Comparison of ENCODE assay signal across 22 cellular contexts in the genomic region with DNA sequence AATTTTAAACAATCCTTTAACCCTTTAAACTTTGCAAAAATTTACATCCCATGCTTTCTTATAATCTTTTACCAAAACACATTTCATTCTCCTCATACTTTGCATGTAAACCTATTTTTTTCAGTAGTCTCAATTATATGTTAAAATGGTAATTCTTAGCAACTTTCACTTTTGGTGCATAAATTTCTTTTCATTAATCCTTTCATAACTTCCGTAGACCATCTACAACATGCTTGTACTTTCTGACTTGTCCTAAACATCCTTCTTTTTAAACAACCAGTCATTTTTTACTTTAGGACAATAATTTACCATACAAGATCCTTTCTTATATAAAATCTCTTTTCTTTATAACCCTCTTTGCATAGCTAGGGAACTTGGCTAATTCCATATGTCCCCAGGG. TPM values are rescaled to one million over a fixed set of nuclear protein-coding genes. Genes with fewer than 3 reads are reported as not detected.
A peak's percentile ranks its signal among the peaks of the same experiment; 100 is the strongest.
DNase-seq lines count a peak whose midpoint lies in the region; ATAC-seq and TF ChIP-seq lines count a peak whose summit lies in the region.
"Had no signal": no experiment of that assay in that cellular context is flagged by ENCODE, and none has a peak within 500 bp of the region (broad histone marks: within the 10 kb centered on the region; RNA-seq: fewer than 3 reads in every experiment).

No MANE protein-coding gene starts in this region.

- TF ChIP-seq CTCF in MCF 10A (IDR thresholded peaks at IDR 0.05; ENCODE audit: unreplicated experiment), result no peak
- TF ChIP-seq CTCF in breast epithelium (IDR thresholded peaks at IDR 0.05), result no peak
- no peak for TF ChIP-seq CTCF in astrocyte of the spinal cord (IDR thresholded peaks at IDR 0.05; ENCODE audit: low read depth, low read length)

- DNase-seq in MCF 10A (ENCODE audit: unreplicated experiment) (peak; percentile 41), breast epithelium (ENCODE audit: low spot score in 2 of 2) (no peak), Kasumi-1 (lab: John Stamatoyannopoulos, UW) (peak; percentile 31 to 42), astrocyte of the spinal cord (ENCODE audit: low read depth, low spot score) (peak; percentile 20), HAP-1 (ENCODE audit: low spot score in 2 of 2) (no peak)
- DNase-seq: activated CD4-positive, alpha-beta T cell treated with anti-CD3 and anti-CD28 coated beads, Interleukin-2, amount 50 U/mL, for 4 hours; AML-193; amygdala; effector memory CD4-positive, alpha-beta T cell; GF-D8; GOT3; head of caudate nucleus; immature natural killer cell; lower lobe of right lung; ovary; stimulated activated naive CD4-positive, alpha-beta T cell; T-helper 2 cell; WERI-Rb-1 had no signal

- peaks cover 3% of the 10 kb centered on the region for H3K9me3 Mint-ChIP-seq in MCF 10A (ENCODE audit: unreplicated experiment)
- H3K9me3 Mint-ChIP-seq in stimulated activated memory B cell treated with anti-CD40 and anti-IgM and Interleukin-4, amounts not matched to agents 10 μg/mL and 1 μg/mL and 100 μg/mL, for 72 hours, result peaks cover 4% of the 10 kb centered on the region

- no peaks in the 10 kb centered on the region for H3K27me3 Mint-ChIP-seq in MCF 10A (ENCODE audit: insufficient read depth, unreplicated experiment)
- no peaks in the 10 kb centered on the region for H3K27me3 Mint-ChIP-seq in stimulated activated memory B cell treated with anti-CD40 and anti-IgM and Interleukin-4, amounts not matched to agents 10 μg/mL and 1 μg/mL and 100 μg/mL, for 72 hours

- no peak overlapping the region for H3K27ac ChIP-seq in breast epithelium
- H3K27ac ChIP-seq: lower lobe of right lung, ovary, SJSA1, WERI-Rb-1 had no signal

- intact Hi-C loops in MCF 10A (cut with micrococcal nuclease), result no loop called here
- intact Hi-C loops in breast epithelium (cut with DNase I; ENCODE audit: low total_unique reads), result no loop called here

- H3K27me3 ChIP-seq in breast epithelium (no peaks in the 10 kb centered on the region), HAP-1 (ENCODE audit: low read depth) (no peaks in the 10 kb centered on the region)
- H3K27me3 ChIP-seq: ovary, SJSA1 had no signal

- H3K4me1 Mint-ChIP-seq in MCF 10A (ENCODE audit: insufficient read depth, unreplicated experiment), result no peaks in the 10 kb centered on the region
- peaks cover 17% of the 10 kb centered on the region for H3K4me1 Mint-ChIP-seq in stimulated activated memory B cell treated with anti-CD40 and anti-IgM and Interleukin-4, amounts not matched to agents 10 μg/mL and 1 μg/mL and 100 μg/mL, for 72 hours

- no TSS peak for BruUV-seq in MCF 10A (replicated peaks; lab: Mats Ljungman, UMichigan)

- TF ChIP-seq POLR2A in breast epithelium (IDR thresholded peaks at IDR 0.05), result no peak

- no peak overlapping the region for H3K4me3 Mint-ChIP-seq in MCF 10A (ENCODE audit: unreplicated experiment)
- no peak overlapping the region for H3K4me3 Mint-ChIP-seq in stimulated activated memory B cell treated with anti-CD40 and anti-IgM and Interleukin-4, amounts not matched to agents 10 μg/mL and 1 μg/mL and 100 μg/mL, for 72 hours
- H3K4me3 Mint-ChIP-seq: immature natural killer cell had no signal

- H3K27ac Mint-ChIP-seq in MCF 10A (ENCODE audit: low read depth, unreplicated experiment), result no peak overlapping the region
- no peak overlapping the region for H3K27ac Mint-ChIP-seq in stimulated activated memory B cell treated with anti-CD40 and anti-IgM and Interleukin-4, amounts not matched to agents 10 μg/mL and 1 μg/mL and 100 μg/mL, for 72 hours
- H3K27ac Mint-ChIP-seq: immature natural killer cell had no signal

- H3K9me3 ChIP-seq in breast epithelium (no peaks in the 10 kb centered on the region), HAP-1 (peaks cover 18% of the 10 kb centered on the region)
- H3K9me3 ChIP-seq: lower lobe of right lung, ovary had no signal

- H3K4me1 ChIP-seq in breast epithelium (no peaks in the 10 kb centered on the region), HAP-1 (no peaks in the 10 kb centered on the region)
- H3K4me1 ChIP-seq: lower lobe of right lung, SJSA1 had no signal

- peaks cover 12% of the 10 kb centered on the region for H3K36me3 Mint-ChIP-seq in MCF 10A (ENCODE audit: insufficient read depth, unreplicated experiment)
- H3K36me3 Mint-ChIP-seq in stimulated activated memory B cell treated with anti-CD40 and anti-IgM and Interleukin-4, amounts not matched to agents 10 μg/mL and 1 μg/mL and 100 μg/mL, for 72 hours, result peaks cover 27% of the 10 kb centered on the region

- H3K36me3 ChIP-seq in breast epithelium, result no peaks in the 10 kb centered on the region
- H3K36me3 ChIP-seq in HAP-1 (replicated peaks), result no peaks in the 10 kb centered on the region
- H3K36me3 ChIP-seq: lower lobe of right lung, ovary, SJSA1 had no signal

- POLR2A ChIA-PET in MCF 10A (lab: Yijun Ruan, JAX), result interaction anchor here (1.7 kb wide), 1 partner anchor 18 kb away, joined by 6 read pairs; no protein-coding TSS in a partner anchor

- H3K4me3 ChIP-seq in breast epithelium (no peak overlapping the region), astrocyte of the spinal cord (ENCODE audit: low read depth, low read length) (no peak overlapping the region), HAP-1 (no peak overlapping the region)
- H3K4me3 ChIP-seq: lower lobe of right lung, ovary, SJSA1 had no signal

- in situ Hi-C loops in astrocyte of the spinal cord (cut with HindIII; ENCODE audit: low sequenced_read_pairs) (no loop called here), HAP-1 (cut with MboI; ENCODE audit: low sequenced_read_pairs) (no loop called here)

- no peak for ATAC-seq in HG02642 (IDR thresholded peaks at IDR 0.05; ENCODE audit: poor library complexity, unreplicated experiment)
- ATAC-seq in stimulated activated memory B cell treated with anti-CD40 and anti-IgM and Interleukin-4, amounts not matched to agents 10 μg/mL and 1 μg/mL and 100 μg/mL, for 72 hours, result no peak
- ATAC-seq: lower lobe of right lung, sciatic nerve had no signal

- CTCF ChIA-PET in MCF 10A (lab: Yijun Ruan, JAX), result no interaction called here

RNA-seq across cellular contexts. Expression of gene CCDC91, which starts 19.5 kb away (rescaled TPM):
- 35.9 and 38.6 TPM in 2 replicates for total RNA-seq in MCF 10A (2022)
- 10 to 100 TPM; 45.9 to 68.9 (median 48.8) TPM for total RNA-seq in breast epithelium

Comparison
In these comparisons a context has a peak if more than half of its experiments do, and no peak if none do; other contexts are left out.
1. DNase-seq: peak in MCF 10A (single experiment), Kasumi-1 (2 of 2) and astrocyte of the spinal cord (single experiment); none in breast epithelium (0 of 2) and HAP-1 (0 of 2).